Comparison of ENCODE assay signal across 1 cellular context in the genomic region with DNA sequence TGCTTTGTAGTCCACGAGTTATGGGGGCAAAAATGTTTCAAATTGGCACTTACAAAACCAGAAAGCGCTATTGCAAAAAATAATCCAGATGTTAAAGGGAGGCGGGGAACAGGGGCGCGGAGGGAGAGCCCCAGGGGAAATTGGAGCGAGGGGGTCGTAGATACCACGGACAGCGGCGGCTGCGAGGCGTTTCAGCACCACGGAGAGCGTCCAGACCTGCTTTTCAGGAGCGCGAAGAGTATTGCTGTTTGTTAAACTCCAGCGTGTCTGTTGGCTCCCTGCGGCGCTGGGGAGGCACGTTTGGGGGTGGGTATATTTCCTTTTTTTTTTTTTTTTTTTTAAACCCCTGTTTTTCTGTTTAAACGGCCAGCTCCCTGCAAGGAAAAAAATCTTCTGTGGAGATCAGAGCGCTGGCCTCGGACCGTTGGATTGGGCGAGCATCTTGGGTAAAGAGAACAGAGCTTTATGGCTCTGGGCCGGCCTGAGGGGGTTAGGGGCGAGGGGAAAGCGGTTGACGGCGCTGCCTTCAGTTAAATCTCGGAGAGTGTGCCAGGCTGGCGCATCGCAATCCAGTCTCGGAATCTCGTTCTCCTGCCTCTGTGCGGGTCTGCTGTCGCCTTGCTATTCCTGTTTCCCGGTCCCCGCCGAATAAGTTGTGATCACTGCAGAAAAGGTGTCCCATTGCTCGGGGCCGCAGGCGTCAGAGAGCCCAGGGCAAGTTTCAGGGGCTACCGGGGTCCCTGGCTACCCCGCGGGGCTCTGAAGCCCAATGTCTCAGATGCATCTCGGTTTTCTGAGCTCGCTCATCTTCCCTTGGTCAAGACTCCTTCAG.
A peak's percentile ranks its signal among the peaks of the same experiment; 100 is the strongest.
TF ChIP-seq lines count a peak whose summit lies in the region.

A gene (minus strand): TSS at position 288 of the 832 bp plus-strand sequence. CDS start 302 bp downstream, outside the sequence.

TF ChIP-seq in HepG2, 621 proteins besides CTCF, POLR2A, EP300 and RAD21 (continued from another document and continues in another):
- TF ChIP-seq, protein P1, sequence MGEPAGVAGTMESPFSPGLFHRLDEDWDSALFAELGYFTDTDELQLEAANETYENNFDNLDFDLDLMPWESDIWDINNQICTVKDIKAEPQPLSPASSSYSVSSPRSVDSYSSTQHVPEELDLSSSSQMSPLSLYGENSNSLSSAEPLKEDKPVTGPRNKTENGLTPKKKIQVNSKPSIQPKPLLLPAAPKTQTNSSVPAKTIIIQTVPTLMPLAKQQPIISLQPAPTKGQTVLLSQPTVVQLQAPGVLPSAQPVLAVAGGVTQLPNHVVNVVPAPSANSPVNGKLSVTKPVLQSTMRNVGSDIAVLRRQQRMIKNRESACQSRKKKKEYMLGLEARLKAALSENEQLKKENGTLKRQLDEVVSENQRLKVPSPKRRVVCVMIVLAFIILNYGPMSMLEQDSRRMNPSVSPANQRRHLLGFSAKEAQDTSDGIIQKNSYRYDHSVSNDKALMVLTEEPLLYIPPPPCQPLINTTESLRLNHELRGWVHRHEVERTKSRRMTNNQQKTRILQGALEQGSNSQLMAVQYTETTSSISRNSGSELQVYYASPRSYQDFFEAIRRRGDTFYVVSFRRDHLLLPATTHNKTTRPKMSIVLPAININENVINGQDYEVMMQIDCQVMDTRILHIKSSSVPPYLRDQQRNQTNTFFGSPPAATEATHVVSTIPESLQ (CRISPR knock-in tag; conservative IDR thresholded peaks at IDR 0.05) = peak; percentile 100
- TF ChIP-seq MTF1 (CRISPR knock-in tag; IDR thresholded peaks at IDR 0.05) = peak; percentile 99
- TF ChIP-seq MIER2 (CRISPR knock-in tag; IDR thresholded peaks at IDR 0.05) = peak; percentile 99
- TF ChIP-seq GATAD2A (CRISPR knock-in tag; IDR thresholded peaks at IDR 0.05) = peak; percentile 92
- TF ChIP-seq TGIF2 (CRISPR knock-in tag; IDR thresholded peaks at IDR 0.05) = peak; percentile 100
- peak; percentile 96 for TF ChIP-seq RARA (CRISPR knock-in tag; IDR thresholded peaks at IDR 0.05)
- peak; percentile 98 for TF ChIP-seq ZNF354B (CRISPR knock-in tag; IDR thresholded peaks at IDR 0.05)
- TF ChIP-seq ERF (CRISPR knock-in tag; IDR thresholded peaks at IDR 0.05) = peak; percentile 100
- TF ChIP-seq IRF2 (CRISPR knock-in tag; IDR thresholded peaks at IDR 0.05) = peak; percentile 98
- 0 out of 2 replicates have a peak, but pooled peaks have one; percentile 27 for TF ChIP-seq HNF4A (CRISPR knock-in tag; IDR thresholded peaks at IDR 0.05)
- TF ChIP-seq, protein P2, sequence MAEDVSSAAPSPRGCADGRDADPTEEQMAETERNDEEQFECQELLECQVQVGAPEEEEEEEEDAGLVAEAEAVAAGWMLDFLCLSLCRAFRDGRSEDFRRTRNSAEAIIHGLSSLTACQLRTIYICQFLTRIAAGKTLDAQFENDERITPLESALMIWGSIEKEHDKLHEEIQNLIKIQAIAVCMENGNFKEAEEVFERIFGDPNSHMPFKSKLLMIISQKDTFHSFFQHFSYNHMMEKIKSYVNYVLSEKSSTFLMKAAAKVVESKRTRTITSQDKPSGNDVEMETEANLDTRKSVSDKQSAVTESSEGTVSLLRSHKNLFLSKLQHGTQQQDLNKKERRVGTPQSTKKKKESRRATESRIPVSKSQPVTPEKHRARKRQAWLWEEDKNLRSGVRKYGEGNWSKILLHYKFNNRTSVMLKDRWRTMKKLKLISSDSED (CRISPR knock-in tag; IDR thresholded peaks at IDR 0.05) = peak; percentile 96
- TF ChIP-seq MAZ (IDR thresholded peaks at IDR 0.05; ENCODE audit: borderline replicate concordance, low read depth, low read length) = no peak
- TF ChIP-seq MAZ (CRISPR knock-in tag; IDR thresholded peaks at IDR 0.05; ENCODE audit: low read depth) = peak; percentile 99
- peak; percentile 95 for TF ChIP-seq ZKSCAN5 (CRISPR knock-in tag; IDR thresholded peaks at IDR 0.05)
- TF ChIP-seq ZZZ3 (CRISPR knock-in tag; IDR thresholded peaks at IDR 0.05; ENCODE audit: borderline replicate concordance) = peak; percentile 91
- TF ChIP-seq TAF15 (IDR thresholded peaks at IDR 0.05; ENCODE audit: low read depth, low read length, poor library complexity, severe bottlenecking) = no peak
- TF ChIP-seq RXRA (CRISPR knock-in tag; IDR thresholded peaks at IDR 0.05) = peak; percentile 74
- peak; percentile 97 for TF ChIP-seq FOXO1 (CRISPR knock-in tag; IDR thresholded peaks at IDR 0.05)
- TF ChIP-seq, protein P3, sequence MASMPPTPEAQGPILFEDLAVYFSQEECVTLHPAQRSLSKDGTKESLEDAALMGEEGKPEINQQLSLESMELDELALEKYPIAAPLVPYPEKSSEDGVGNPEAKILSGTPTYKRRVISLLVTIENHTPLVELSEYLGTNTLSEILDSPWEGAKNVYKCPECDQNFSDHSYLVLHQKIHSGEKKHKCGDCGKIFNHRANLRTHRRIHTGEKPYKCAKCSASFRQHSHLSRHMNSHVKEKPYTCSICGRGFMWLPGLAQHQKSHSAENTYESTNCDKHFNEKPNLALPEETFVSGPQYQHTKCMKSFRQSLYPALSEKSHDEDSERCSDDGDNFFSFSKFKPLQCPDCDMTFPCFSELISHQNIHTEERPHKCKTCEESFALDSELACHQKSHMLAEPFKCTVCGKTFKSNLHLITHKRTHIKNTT (CRISPR knock-in tag; IDR thresholded peaks at IDR 0.05) = no peak
- no peak for TF ChIP-seq SRSF9 (IDR thresholded peaks at IDR 0.05; ENCODE audit: borderline replicate concordance, insufficient read depth, low read depth, low read length, poor library complexity, severe bottlenecking)
- TF ChIP-seq, protein P4, sequence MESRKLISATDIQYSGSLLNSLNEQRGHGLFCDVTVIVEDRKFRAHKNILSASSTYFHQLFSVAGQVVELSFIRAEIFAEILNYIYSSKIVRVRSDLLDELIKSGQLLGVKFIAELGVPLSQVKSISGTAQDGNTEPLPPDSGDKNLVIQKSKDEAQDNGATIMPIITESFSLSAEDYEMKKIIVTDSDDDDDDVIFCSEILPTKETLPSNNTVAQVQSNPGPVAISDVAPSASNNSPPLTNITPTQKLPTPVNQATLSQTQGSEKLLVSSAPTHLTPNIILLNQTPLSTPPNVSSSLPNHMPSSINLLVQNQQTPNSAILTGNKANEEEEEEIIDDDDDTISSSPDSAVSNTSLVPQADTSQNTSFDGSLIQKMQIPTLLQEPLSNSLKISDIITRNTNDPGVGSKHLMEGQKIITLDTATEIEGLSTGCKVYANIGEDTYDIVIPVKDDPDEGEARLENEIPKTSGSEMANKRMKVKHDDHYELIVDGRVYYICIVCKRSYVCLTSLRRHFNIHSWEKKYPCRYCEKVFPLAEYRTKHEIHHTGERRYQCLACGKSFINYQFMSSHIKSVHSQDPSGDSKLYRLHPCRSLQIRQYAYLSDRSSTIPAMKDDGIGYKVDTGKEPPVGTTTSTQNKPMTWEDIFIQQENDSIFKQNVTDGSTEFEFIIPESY (CRISPR knock-in tag; IDR thresholded peaks at IDR 0.05) = peak; percentile 79; the same call in 1 of the 2 replicates
- 0 out of 2 replicates have a peak, but pooled peaks have one; percentile 13 for TF ChIP-seq ZFX (CRISPR knock-in tag; IDR thresholded peaks at IDR 0.05; ENCODE audit: low read depth)
- TF ChIP-seq FOXM1 (CRISPR knock-in tag; IDR thresholded peaks at IDR 0.05) = peak; percentile 98
- TF ChIP-seq ZNF660 (CRISPR knock-in tag; IDR thresholded peaks at IDR 0.05; ENCODE audit: borderline replicate concordance, low read depth) = peak; percentile 98
- peak; percentile 98 for TF ChIP-seq NCOA5 (CRISPR knock-in tag; IDR thresholded peaks at IDR 0.05)
- peak; percentile 99 for TF ChIP-seq TOPORS (CRISPR knock-in tag; IDR thresholded peaks at IDR 0.05)
- TF ChIP-seq MTA1 (CRISPR knock-in tag; IDR thresholded peaks at IDR 0.05; ENCODE audit: borderline replicate concordance) = peak; percentile 57; the same call in 1 of the 2 replicates
- TF ChIP-seq, protein P5, sequence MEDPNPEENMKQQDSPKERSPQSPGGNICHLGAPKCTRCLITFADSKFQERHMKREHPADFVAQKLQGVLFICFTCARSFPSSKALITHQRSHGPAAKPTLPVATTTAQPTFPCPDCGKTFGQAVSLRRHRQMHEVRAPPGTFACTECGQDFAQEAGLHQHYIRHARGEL (CRISPR knock-in tag; IDR thresholded peaks at IDR 0.05) = peak; percentile 85
- TF ChIP-seq ZNF724P (CRISPR knock-in tag; IDR thresholded peaks at IDR 0.05; ENCODE audit: borderline replicate concordance) = peak; percentile 98; the same call in 1 of the 2 replicates
- no peak for TF ChIP-seq HNRNPL (IDR thresholded peaks at IDR 0.05; ENCODE audit: low read depth, low read length)
- TF ChIP-seq NFKB2 (CRISPR knock-in tag; IDR thresholded peaks at IDR 0.05; ENCODE audit: borderline replicate concordance) = peak; percentile 100
- TF ChIP-seq POLR2G (IDR thresholded peaks at IDR 0.05; ENCODE audit: low read depth, low read length) = no peak
- TF ChIP-seq SETDB1 (CRISPR knock-in tag; IDR thresholded peaks at IDR 0.05; ENCODE audit: borderline replicate concordance) = no peak
- peak; percentile 98 for TF ChIP-seq ZNF20 (CRISPR knock-in tag; IDR thresholded peaks at IDR 0.05)
- peak; percentile 99 for TF ChIP-seq RELA (CRISPR knock-in tag; IDR thresholded peaks at IDR 0.05)
- TF ChIP-seq ZEB1 (IDR thresholded peaks at IDR 0.05; ENCODE audit: insufficient replicate concordance, low read depth) = no peak
- peak; percentile 95 for TF ChIP-seq NFE2L1 (CRISPR knock-in tag; IDR thresholded peaks at IDR 0.05; ENCODE audit: borderline replicate concordance)
- TF ChIP-seq, protein P6, sequence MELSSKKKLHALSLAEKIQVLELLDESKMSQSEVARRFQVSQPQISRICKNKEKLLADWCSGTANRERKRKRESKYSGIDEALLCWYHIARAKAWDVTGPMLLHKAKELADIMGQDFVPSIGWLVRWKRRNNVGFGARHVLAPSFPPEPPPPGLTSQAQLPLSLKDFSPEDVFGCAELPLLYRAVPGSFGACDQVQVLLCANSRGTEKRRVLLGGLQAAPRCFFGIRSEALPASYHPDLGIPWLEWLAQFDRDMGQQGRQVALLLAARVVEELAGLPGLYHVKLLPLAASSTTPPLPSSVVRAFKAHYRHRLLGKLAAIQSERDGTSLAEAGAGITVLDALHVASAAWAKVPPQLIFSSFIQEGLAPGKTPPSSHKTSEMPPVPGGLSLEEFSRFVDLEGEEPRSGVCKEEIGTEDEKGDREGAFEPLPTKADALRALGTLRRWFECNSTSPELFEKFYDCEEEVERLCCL (CRISPR knock-in tag; IDR thresholded peaks at IDR 0.05; ENCODE audit: borderline replicate concordance) = peak; percentile 100
- TF ChIP-seq ZNF383 (CRISPR knock-in tag; IDR thresholded peaks at IDR 0.05; ENCODE audit: borderline replicate concordance) = no peak
- peak; percentile 98 for TF ChIP-seq SIX4 (CRISPR knock-in tag; IDR thresholded peaks at IDR 0.05)
- peak; percentile 94 for TF ChIP-seq SP4 (CRISPR knock-in tag; IDR thresholded peaks at IDR 0.05)
- TF ChIP-seq, protein P7, sequence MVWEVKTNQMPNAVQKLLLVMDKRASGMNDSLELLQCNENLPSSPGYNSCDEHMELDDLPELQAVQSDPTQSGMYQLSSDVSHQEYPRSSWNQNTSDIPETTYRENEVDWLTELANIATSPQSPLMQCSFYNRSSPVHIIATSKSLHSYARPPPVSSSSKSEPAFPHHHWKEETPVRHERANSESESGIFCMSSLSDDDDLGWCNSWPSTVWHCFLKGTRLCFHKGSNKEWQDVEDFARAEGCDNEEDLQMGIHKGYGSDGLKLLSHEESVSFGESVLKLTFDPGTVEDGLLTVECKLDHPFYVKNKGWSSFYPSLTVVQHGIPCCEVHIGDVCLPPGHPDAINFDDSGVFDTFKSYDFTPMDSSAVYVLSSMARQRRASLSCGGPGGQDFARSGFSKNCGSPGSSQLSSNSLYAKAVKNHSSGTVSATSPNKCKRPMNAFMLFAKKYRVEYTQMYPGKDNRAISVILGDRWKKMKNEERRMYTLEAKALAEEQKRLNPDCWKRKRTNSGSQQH (CRISPR knock-in tag; IDR thresholded peaks at IDR 0.05; ENCODE audit: low read depth) = peak; percentile 100
- peak; percentile 99 for TF ChIP-seq ZNF614 (CRISPR knock-in tag; IDR thresholded peaks at IDR 0.05; ENCODE audit: borderline replicate concordance)
- TF ChIP-seq ZNF768 (CRISPR knock-in tag; IDR thresholded peaks at IDR 0.05) = peak; percentile 92
- peak; percentile 100 for TF ChIP-seq SNAI1 (CRISPR knock-in tag; IDR thresholded peaks at IDR 0.05; ENCODE audit: borderline replicate concordance)
- TF ChIP-seq GABPB1 (CRISPR knock-in tag; IDR thresholded peaks at IDR 0.05) = peak; percentile 77
- TF ChIP-seq, protein P8, sequence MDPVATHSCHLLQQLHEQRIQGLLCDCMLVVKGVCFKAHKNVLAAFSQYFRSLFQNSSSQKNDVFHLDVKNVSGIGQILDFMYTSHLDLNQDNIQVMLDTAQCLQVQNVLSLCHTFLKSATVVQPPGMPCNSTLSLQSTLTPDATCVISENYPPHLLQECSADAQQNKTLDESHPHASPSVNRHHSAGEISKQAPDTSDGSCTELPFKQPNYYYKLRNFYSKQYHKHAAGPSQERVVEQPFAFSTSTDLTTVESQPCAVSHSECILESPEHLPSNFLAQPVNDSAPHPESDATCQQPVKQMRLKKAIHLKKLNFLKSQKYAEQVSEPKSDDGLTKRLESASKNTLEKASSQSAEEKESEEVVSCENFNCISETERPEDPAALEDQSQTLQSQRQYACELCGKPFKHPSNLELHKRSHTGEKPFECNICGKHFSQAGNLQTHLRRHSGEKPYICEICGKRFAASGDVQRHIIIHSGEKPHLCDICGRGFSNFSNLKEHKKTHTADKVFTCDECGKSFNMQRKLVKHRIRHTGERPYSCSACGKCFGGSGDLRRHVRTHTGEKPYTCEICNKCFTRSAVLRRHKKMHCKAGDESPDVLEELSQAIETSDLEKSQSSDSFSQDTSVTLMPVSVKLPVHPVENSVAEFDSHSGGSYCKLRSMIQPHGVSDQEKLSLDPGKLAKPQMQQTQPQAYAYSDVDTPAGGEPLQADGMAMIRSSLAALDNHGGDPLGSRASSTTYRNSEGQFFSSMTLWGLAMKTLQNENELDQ (CRISPR knock-in tag; IDR thresholded peaks at IDR 0.05; ENCODE audit: borderline replicate concordance) = peak; percentile 99
- TF ChIP-seq RFX3 (CRISPR knock-in tag; IDR thresholded peaks at IDR 0.05) = peak; percentile 73
- TF ChIP-seq, protein P9, sequence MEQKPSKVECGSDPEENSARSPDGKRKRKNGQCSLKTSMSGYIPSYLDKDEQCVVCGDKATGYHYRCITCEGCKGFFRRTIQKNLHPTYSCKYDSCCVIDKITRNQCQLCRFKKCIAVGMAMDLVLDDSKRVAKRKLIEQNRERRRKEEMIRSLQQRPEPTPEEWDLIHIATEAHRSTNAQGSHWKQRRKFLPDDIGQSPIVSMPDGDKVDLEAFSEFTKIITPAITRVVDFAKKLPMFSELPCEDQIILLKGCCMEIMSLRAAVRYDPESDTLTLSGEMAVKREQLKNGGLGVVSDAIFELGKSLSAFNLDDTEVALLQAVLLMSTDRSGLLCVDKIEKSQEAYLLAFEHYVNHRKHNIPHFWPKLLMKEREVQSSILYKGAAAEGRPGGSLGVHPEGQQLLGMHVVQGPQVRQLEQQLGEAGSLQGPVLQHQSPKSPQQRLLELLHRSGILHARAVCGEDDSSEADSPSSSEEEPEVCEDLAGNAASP (CRISPR knock-in tag; IDR thresholded peaks at IDR 0.05; ENCODE audit: borderline replicate concordance) = peak; percentile 99
- TF ChIP-seq TCF12 (IDR thresholded peaks at IDR 0.05) = no peak
- peak; percentile 95 for TF ChIP-seq TCF12 (CRISPR knock-in tag; IDR thresholded peaks at IDR 0.05)
- peak; percentile 99 for TF ChIP-seq ZSCAN21 (CRISPR knock-in tag; IDR thresholded peaks at IDR 0.05; ENCODE audit: borderline replicate concordance)
- TF ChIP-seq ONECUT2 (CRISPR knock-in tag; IDR thresholded peaks at IDR 0.05) = peak; percentile 91
- TF ChIP-seq ETV6 (CRISPR knock-in tag; conservative IDR thresholded peaks at IDR 0.05) = peak; percentile 100
